In genomic region chr9:133023117-133023890, GRCh38 we compare ENCODE assay signal across 7 cellular contexts. TPM values are rescaled to one million over a fixed set of nuclear protein-coding genes. Genes with fewer than 3 reads are reported as not detected.
A peak's percentile ranks its signal among the peaks of the same experiment; 100 is the strongest.
DNase-seq lines count a peak whose midpoint lies in the region; ATAC-seq and TF ChIP-seq lines count a peak whose summit lies in the region.

No MANE protein-coding gene starts in this region.

- H3K4me1 ChIP-seq in GM23338 (ENCODE audit: insufficient read depth) (no peaks in the 10 kb centered on the region), hepatocyte (ENCODE audit: insufficient read depth) (no peaks in the 10 kb centered on the region), prostate gland (replicated peaks) (no peaks in the 10 kb centered on the region)

- H3K9me3 Mint-ChIP-seq in GM23338 (peaks cover 11% of the 10 kb centered on the region; the same call in 2 of the 3 replicates), immature natural killer cell (no peaks in the 10 kb centered on the region)
- no peaks in the 10 kb centered on the region for H3K9me3 Mint-ChIP-seq in activated T-helper 17 cell treated with anti-CD3 and anti-CD28 coated beads, Interleukin-2, amount 50 U/mL, for 72 hours

- H3F3A ChIP-seq in GM23338 (replicated peaks; ENCODE audit: low read depth), result no peaks in the 10 kb centered on the region

- H3K36me3 Mint-ChIP-seq in GM23338 (ENCODE audit: low read depth) (no peaks in the 10 kb centered on the region), immature natural killer cell (no peaks in the 10 kb centered on the region)
- no peaks in the 10 kb centered on the region for H3K36me3 Mint-ChIP-seq in activated T-helper 17 cell treated with anti-CD3 and anti-CD28 coated beads, Interleukin-2, amount 50 U/mL, for 72 hours (ENCODE audit: low read depth)

- H3K27me3 ChIP-seq in GM23338 (ENCODE audit: insufficient read depth) (no peaks in the 10 kb centered on the region; the same call in 1 of the 2 replicates), hepatocyte (no peaks in the 10 kb centered on the region), prostate gland (replicated peaks; ENCODE audit: insufficient read depth) (no peaks in the 10 kb centered on the region)

- DNase-seq in GM23338 (ENCODE audit: low spot score) (peak; percentile 50), NCI-H146 treated with DMSO at 0.1 percent for 48 hours (lab: John Stamatoyannopoulos, UW; ENCODE audit: unreplicated experiment) (peak; percentile 13), hepatocyte (ENCODE audit: low spot score) (no peak), immature natural killer cell (no peak), prostate gland (ENCODE audit: low spot score) (no peak)
- DNase-seq in stimulated activated CD4-positive, alpha-beta T cell treated with anti-CD3 and anti-CD28 coated beads, Interleukin-2, amount 100 ng/mL, for 24 hours, result peak; percentile 28 to 66

- no peak overlapping the region for H3K27ac ChIP-seq in GM23338 (ENCODE audit: low read depth)
- no peak overlapping the region for H3K27ac ChIP-seq in hepatocyte
- no peak overlapping the region for H3K27ac ChIP-seq in prostate gland

- H3K9me3 ChIP-seq in hepatocyte (ENCODE audit: low read depth), result no peaks in the 10 kb centered on the region
- no peaks in the 10 kb centered on the region for H3K9me3 ChIP-seq in prostate gland

- H4K20me1 ChIP-seq in GM23338 (replicated peaks; ENCODE audit: insufficient read depth), result no peaks in the 10 kb centered on the region
- H4K20me1 ChIP-seq in hepatocyte (ENCODE audit: insufficient read depth, poor library complexity, severe bottlenecking), result no peaks in the 10 kb centered on the region

- WGBS in hepatocyte (ENCODE audit: low lambda C conversion rate, missing lambda C conversion rate), result 87% methylated on average over 26 of the region's 26 CpGs
- WGBS in prostate gland, result 73% methylated on average over 26 of the region's 26 CpGs

- TF ChIP-seq CTCF in GM23338 (conservative IDR thresholded peaks at IDR 0.05; ENCODE audit: low read depth in 2 of 2) (no peak), hepatocyte (IDR thresholded peaks at IDR 0.05; ENCODE audit: poor library complexity) (no peak), prostate gland (IDR thresholded peaks at IDR 0.05) (no peak)

- no peak overlapping the region for H3K4me2 ChIP-seq in GM23338
- no peak overlapping the region for H3K4me2 ChIP-seq in hepatocyte

- ATAC-seq in GM23338, result peak; percentile 53
- ATAC-seq in activated T-helper 17 cell treated with anti-CD3 and anti-CD28 coated beads, Interleukin-2, amount 50 U/mL, for 72 hours (replicated peaks), result peak; percentile 91

- intact Hi-C loops in prostate gland (cut with DNase I), result no loop called here

- H3K4me3 Mint-ChIP-seq in GM23338 (no peak overlapping the region), immature natural killer cell (no peak overlapping the region)
- peak overlapping the region; percentile 79 for H3K4me3 Mint-ChIP-seq in activated T-helper 17 cell treated with anti-CD3 and anti-CD28 coated beads, Interleukin-2, amount 50 U/mL, for 72 hours

- H3K4me1 Mint-ChIP-seq in GM23338 (peaks cover 3% of the 10 kb centered on the region; the same call in 2 of the 3 replicates), immature natural killer cell (peaks cover 14 to 15% of the 10 kb centered on the region in 2 donors)
- peaks cover 13% of the 10 kb centered on the region for H3K4me1 Mint-ChIP-seq in activated T-helper 17 cell treated with anti-CD3 and anti-CD28 coated beads, Interleukin-2, amount 50 U/mL, for 72 hours

- H3K79me2 ChIP-seq in GM23338 (replicated peaks; ENCODE audit: insufficient read depth), result no peaks in the 10 kb centered on the region
- no peaks in the 10 kb centered on the region for H3K79me2 ChIP-seq in hepatocyte

- H3K4me3 ChIP-seq in GM23338 (no peak overlapping the region), hepatocyte (no peak overlapping the region), prostate gland (no peak overlapping the region)

- TF ChIP-seq POLR2A in prostate gland (IDR thresholded peaks at IDR 0.05), result no peak

- H3K27ac Mint-ChIP-seq in GM23338, result no peak overlapping the region
- H3K27ac Mint-ChIP-seq in activated T-helper 17 cell treated with anti-CD3 and anti-CD28 coated beads, Interleukin-2, amount 50 U/mL, for 72 hours, result peak overlapping the region; percentile 89
- H3K27ac Mint-ChIP-seq in immature natural killer cell, result no peak overlapping the region

- H2AFZ ChIP-seq in GM23338, result 0 out of 2 replicates have a peak overlapping the region, but pooled peaks have one; percentile 38
- H2AFZ ChIP-seq in hepatocyte, result no peak overlapping the region

- H3K27me3 Mint-ChIP-seq in GM23338 (ENCODE audit: insufficient read depth, low read depth, poor library complexity), result peaks cover 10% of the 10 kb centered on the region
- no peaks in the 10 kb centered on the region for H3K27me3 Mint-ChIP-seq in activated T-helper 17 cell treated with anti-CD3 and anti-CD28 coated beads, Interleukin-2, amount 50 U/mL, for 72 hours
- H3K27me3 Mint-ChIP-seq in immature natural killer cell (ENCODE audit: low read depth in 3 of 3), result peaks cover 4 to 7% (median 6%) of the 10 kb centered on the region in 3 donors

- H3K36me3 ChIP-seq in GM23338 (ENCODE audit: insufficient read depth) (no peaks in the 10 kb centered on the region), hepatocyte (replicated peaks; ENCODE audit: insufficient read depth, low read depth) (no peaks in the 10 kb centered on the region), prostate gland (no peaks in the 10 kb centered on the region)

- H3K9me2 ChIP-seq in GM23338 (ENCODE audit: insufficient read depth) (no peaks in the 10 kb centered on the region), hepatocyte (replicated peaks; ENCODE audit: insufficient read depth) (no peaks in the 10 kb centered on the region)

TF ChIP-seq in GM23338, 12 proteins besides CTCF, POLR2A, EP300 and RAD21 (continues in another document):
- TF ChIP-seq ZNF331 (CRISPR knock-in tag; IDR thresholded peaks at IDR 0.05; ENCODE audit: low read depth), result no peak

RNA-seq across cellular contexts. Expression of gene GTF3C5, which starts 7.5 kb away (rescaled TPM):
- total RNA-seq in GM23338 (2014; rRNA removed; shearing (Covaris generic)), result 78.8 and 81.1 TPM in 2 replicates
- 41.2 and 46.0 TPM in 2 replicates for polyA plus RNA-seq in GM23338 (2016; fragmentation: Nextera tagmentation; extraction: Ambion mirVana)
- 100 to 1,000 TPM in 1 of 2 donors, 10 to 100 TPM in 1; 83.3 to 118 TPM for total RNA-seq in activated T-helper 17 cell treated with anti-CD3 and anti-CD28 coated beads, Interleukin-2, amount 50 U/mL, for 72 hours
- total RNA-seq in hepatocyte, result 45.0 and 52.5 TPM in 2 replicates
- polyA plus RNA-seq in hepatocyte, result 66.0 and 87.3 TPM in 2 replicates
- polyA plus RNA-seq in immature natural killer cell, result 10 to 100 TPM; 31.0 to 52.7 (median 41.0) TPM
- total RNA-seq in prostate gland, result 10 to 100 TPM; 63.1 to 97.2 TPM

RNA-seq across cellular contexts. Expression of gene CEL, which starts 38.5 kb away (rescaled TPM):
- 1.0 and 2.3 TPM in 2 replicates for total RNA-seq in GM23338 (2014; rRNA removed; shearing (Covaris generic))
- polyA plus RNA-seq in GM23338 (2016; fragmentation: Nextera tagmentation; extraction: Ambion mirVana) (0.26 and 0.27 TPM in 2 replicates), hepatocyte (5.9 and 6.6 TPM in 2 replicates), immature natural killer cell (not detected)
- 1 to 10 TPM; 1.2 to 4.2 TPM for total RNA-seq in activated T-helper 17 cell treated with anti-CD3 and anti-CD28 coated beads, Interleukin-2, amount 50 U/mL, for 72 hours
- total RNA-seq in hepatocyte (2.4 and 4.4 TPM in 2 replicates), prostate gland (1 to 10 TPM; 1.7 to 2.8 TPM)

RNA-seq across cellular contexts. Expression of gene GFI1B, which starts 44.8 kb away (rescaled TPM):
- total RNA-seq in GM23338 (2014; rRNA removed; shearing (Covaris generic)), result 0.38 and 1.0 TPM in 2 replicates
- polyA plus RNA-seq in GM23338 (2016; fragmentation: Nextera tagmentation; extraction: Ambion mirVana) (0.28 TPM in 1 of 2 replicates, not detected in the other), hepatocyte (not detected in 2 replicates), immature natural killer cell (1 to 10 TPM in 2 of 3 donors, not detected in 1; 1.6 to 1.8 TPM)
- total RNA-seq in activated T-helper 17 cell treated with anti-CD3 and anti-CD28 coated beads, Interleukin-2, amount 50 U/mL, for 72 hours, result not detected
- total RNA-seq in hepatocyte (0.10 TPM in 1 of 2 replicates, not detected in the other), prostate gland (under 1 TPM in 1 of 2 donors, not detected in 1; 0.85 TPM)

Comparison
In these comparisons a context has a peak if more than half of its experiments do, and no peak if none do; other contexts are left out.
1. DNase-seq: peak in GM23338 (single experiment), NCI-H146 treated with DMSO at 0.1 percent for 48 hours (single experiment) and stimulated activated CD4-positive, alpha-beta T cell treated with anti-CD3 and anti-CD28 coated beads, Interleukin-2, amount 100 ng/mL, for 24 hours (2 of 2); none in hepatocyte (single experiment), immature natural killer cell (0 of 3) and prostate gland (single experiment).